Comparison of ENCODE assay signal across 1 cellular context in genomic region chr13:59607172-59607571, GRCh38.
TF ChIP-seq lines count a peak whose summit lies in the region.

No MANE protein-coding gene starts in this region.

TF ChIP-seq in WTC11, 78 proteins besides CTCF, POLR2A, EP300 and RAD21 (continued from another document):
- TF ChIP-seq USF2 (CRISPR knock-in tag; IDR thresholded peaks at IDR 0.05) (no peak), MAX (CRISPR knock-in tag; IDR thresholded peaks at IDR 0.05) (no peak), IRF1 (CRISPR knock-in tag; IDR thresholded peaks at IDR 0.05) (no peak), ERG (CRISPR knock-in tag; IDR thresholded peaks at IDR 0.05) (no peak), NR2C2 (CRISPR knock-in tag; IDR thresholded peaks at IDR 0.05) (no peak)
